ENCODE assay signal across 8 cellular contexts in the genomic region with DNA sequence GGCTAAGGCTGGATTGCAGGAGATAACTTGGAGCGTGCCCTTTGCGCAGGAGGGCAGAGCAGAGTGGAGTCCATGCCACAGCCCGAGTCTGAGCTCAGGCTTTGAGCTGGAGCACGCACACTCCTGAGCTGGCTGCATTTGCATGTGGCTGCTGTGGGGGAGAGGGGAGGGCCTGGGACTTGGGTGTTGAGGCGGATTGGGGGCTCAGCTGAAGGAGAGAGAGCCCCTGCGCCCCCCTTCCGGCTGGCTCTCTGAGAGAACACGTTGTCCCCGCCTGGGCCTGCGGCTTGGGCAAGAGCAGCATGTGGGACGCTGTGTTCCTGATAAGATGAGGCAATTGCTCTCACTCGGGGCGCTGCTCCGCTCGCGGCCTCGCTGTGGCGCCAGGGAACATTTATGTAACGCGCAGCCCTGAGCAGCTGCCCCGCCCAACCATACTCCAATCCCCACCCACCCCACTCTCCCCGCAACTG. TPM values are rescaled to one million over a fixed set of nuclear protein-coding genes. Genes with fewer than 3 reads are reported as not detected.
A peak's percentile ranks its signal among the peaks of the same experiment; 100 is the strongest.
DNase-seq lines count a peak whose midpoint lies in the region; ATAC-seq and TF ChIP-seq lines count a peak whose summit lies in the region.

No MANE protein-coding gene starts in this region.

- H3K36me3 Mint-ChIP-seq in activated naive CD4-positive, alpha-beta T cell treated with anti-CD3 and anti-CD28 coated beads for 36 hours (ENCODE audit: low read depth): peaks cover 12% of the 10 kb centered on the region

- ATAC-seq in HG02943 (IDR thresholded peaks at IDR 0.05; ENCODE audit: low read depth, unreplicated experiment) (peak; percentile 56), RWPE2 (ENCODE audit: low read depth) (peak; percentile 82)

- H3K9me3 ChIP-seq in RWPE2 (ENCODE audit: severe bottlenecking): peaks cover 5% of the 10 kb centered on the region
- H3K9me3 ChIP-seq in thyroid gland: no peaks in the 10 kb centered on the region

- CTCF ChIA-PET in activated naive CD4-positive, alpha-beta T cell treated with anti-CD3 and anti-CD28 coated beads for 36 hours (lab: Charles Lee): interaction anchor here (0.6 to 11.3 kb wide), 24 partner anchors 8 to 572 kb away, joined by 3 to 165 read pairs (median 5); no protein-coding TSS in a partner anchor

- peak overlapping the region; percentile 99 for H3K27ac Mint-ChIP-seq in activated naive CD4-positive, alpha-beta T cell treated with anti-CD3 and anti-CD28 coated beads for 36 hours

- H3K27me3 ChIP-seq in RWPE2 (ENCODE audit: insufficient read depth, poor library complexity, severe bottlenecking): no peaks in the 10 kb centered on the region
- H3K27me3 ChIP-seq in thyroid gland: no peaks in the 10 kb centered on the region

- WGBS in thyroid gland, 2 donors: 14 to 15% methylated on average over 14 to 20 of the region's 22 CpGs

- H3K4me3 ChIP-seq in RWPE2 (ENCODE audit: severe bottlenecking): no peak overlapping the region
- no peak overlapping the region for H3K4me3 ChIP-seq in thyroid gland (replicated peaks in 1 of 3)

- H3K36me3 ChIP-seq in RWPE2 (ENCODE audit: low read depth) (0 out of 2 replicates have a peak, but pooled peaks cover 5% of the 10 kb centered on the region), thyroid gland (no peaks in the 10 kb centered on the region)

- H3K27ac ChIP-seq in RWPE2 (ENCODE audit: poor library complexity, severe bottlenecking) (peak overlapping the region; percentile 42), thyroid gland (peak overlapping the region; percentile 96 to 100 (median 97))

- TF ChIP-seq CTCF in GM12873 (IDR thresholded peaks at IDR 0.05; ENCODE audit: insufficient read depth, low read depth, low read length, missing control alignments): peak; percentile 52
- TF ChIP-seq CTCF in RWPE2 (IDR thresholded peaks at IDR 0.05; ENCODE audit: poor library complexity, severe bottlenecking): peak; percentile 61
- TF ChIP-seq CTCF in thyroid gland (IDR thresholded peaks at IDR 0.05): peak in 3 of 6 experiments; percentile 18 to 48 (median 43)

- peaks cover 97% of the 10 kb centered on the region for H3K4me1 Mint-ChIP-seq in activated naive CD4-positive, alpha-beta T cell treated with anti-CD3 and anti-CD28 coated beads for 36 hours (ENCODE audit: low read depth)

- H3K9me3 Mint-ChIP-seq in activated naive CD4-positive, alpha-beta T cell treated with anti-CD3 and anti-CD28 coated beads for 36 hours: peaks cover 2% of the 10 kb centered on the region

- intact Hi-C loops in activated naive CD4-positive, alpha-beta T cell treated with anti-CD3 and anti-CD28 coated beads for 36 hours (cut with micrococcal nuclease): loop anchor here (1.0 to 5.0 kb wide), 9 partner anchors 21 to 149 kb away; no protein-coding TSS in a partner anchor
- intact Hi-C loops in thyroid gland (cut with DNase I): loop anchor here (5.0 kb wide), 1 partner anchor 38 kb away; a partner anchor contains a TSS

- no peak for DNase-seq in RWPE2 (ENCODE audit: low spot score)
- peak; percentile 88 for DNase-seq in activated naive CD4-positive, alpha-beta T cell treated with anti-CD3 and anti-CD28 coated beads for 36 hours
- peak; percentile 86 for DNase-seq in globus pallidus (ENCODE audit: low spot score)
- peak; percentile 82 for DNase-seq in pons (ENCODE audit: low spot score)
- DNase-seq in thyroid gland: peak; percentile 98 to 99
- DNase-seq in DMS79 treated with DMSO at 0.1 percent for 48 hours (lab: John Stamatoyannopoulos, UW): no peak

- peak in 1 of 2 donors; percentile 63 for TF ChIP-seq POLR2A in thyroid gland (IDR thresholded peaks at IDR 0.05)

- no peaks in the 10 kb centered on the region for H3K27me3 Mint-ChIP-seq in activated naive CD4-positive, alpha-beta T cell treated with anti-CD3 and anti-CD28 coated beads for 36 hours (ENCODE audit: low read depth)

- H3K4me1 ChIP-seq in RWPE2 (ENCODE audit: insufficient read depth, poor library complexity, severe bottlenecking) (peaks cover 63% of the 10 kb centered on the region), thyroid gland (peaks cover 82 to 92% of the 10 kb centered on the region in 2 donors)

- peak overlapping the region; percentile 74 for H3K4me3 Mint-ChIP-seq in activated naive CD4-positive, alpha-beta T cell treated with anti-CD3 and anti-CD28 coated beads for 36 hours

RNA-seq across cellular contexts. Expression of a gene that starts 39.1 kb away (rescaled TPM):
- total RNA-seq in activated naive CD4-positive, alpha-beta T cell treated with anti-CD3 and anti-CD28 coated beads for 36 hours: 100 to 1,000 TPM; 115 to 121 TPM
- total RNA-seq in thyroid gland: 100 to 1,000 TPM in 2 of 4 donors, 10 to 100 TPM in 2; 84.0 to 117 (median 97.6) TPM

Comparison
In these comparisons a context has a peak if more than half of its experiments do, and no peak if none do; other contexts are left out.
1. DNase-seq: peak in activated naive CD4-positive, alpha-beta T cell treated with anti-CD3 and anti-CD28 coated beads for 36 hours (single experiment), globus pallidus (single experiment), pons (single experiment) and thyroid gland (2 of 2); none in RWPE2 (single experiment) and DMS79 treated with DMSO at 0.1 percent for 48 hours (single experiment).